ENCODE assay signal across 16 cellular contexts in the genomic region with DNA sequence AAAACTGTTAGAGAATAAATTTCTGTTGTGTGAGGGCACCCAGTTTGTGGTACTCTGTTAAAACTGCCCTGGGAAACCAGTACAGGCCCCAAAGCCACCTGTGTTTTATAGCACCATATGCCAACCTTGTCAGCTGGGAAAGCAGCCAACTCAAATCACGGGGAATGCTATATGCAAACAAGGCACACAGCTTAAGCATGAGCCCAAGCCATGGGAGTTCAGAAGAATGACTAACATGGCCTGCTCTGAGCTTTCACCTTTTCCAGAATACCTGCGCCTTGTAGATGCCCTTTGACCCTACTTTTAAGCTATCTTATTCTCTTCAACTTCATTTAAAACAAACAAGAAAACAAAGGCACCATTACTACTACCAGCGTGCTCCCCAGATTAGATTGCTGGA. TPM values are rescaled to one million over a fixed set of nuclear protein-coding genes. Genes with fewer than 3 reads are reported as not detected.
DNase-seq lines count a peak whose midpoint lies in the region; ATAC-seq and TF ChIP-seq lines count a peak whose summit lies in the region.
"Had no signal": no experiment of that assay in that cellular context is flagged by ENCODE, and none has a peak within 500 bp of the region (broad histone marks: within the 10 kb centered on the region; RNA-seq: fewer than 3 reads in every experiment).

No MANE protein-coding gene starts in this region.

- POLR2A ChIA-PET in PC-9 (lab: Charles Lee; ENCODE audit: unreplicated experiment), result interaction anchor here (0.7 kb wide), 1 partner anchor 269 kb away, joined by 7 read pairs; no protein-coding TSS in a partner anchor

- H3K9me3 ChIP-seq in PC-9 (ENCODE audit: insufficient read depth, low read depth) (no peaks in the 10 kb centered on the region; the same call in 1 of the 2 replicates), liver (ENCODE audit: control insufficient read depth in 4 of 4, low read length in 3 of 4) (no peaks in the 10 kb centered on the region), thyroid gland (no peaks in the 10 kb centered on the region), neural progenitor cell (ENCODE audit: low read depth) (no peaks in the 10 kb centered on the region)
- H3K9me3 ChIP-seq: BLaER1, upper lobe of left lung had no signal

- H4K20me1 ChIP-seq in PC-9 (ENCODE audit: insufficient read depth), result no peaks in the 10 kb centered on the region
- H4K20me1 ChIP-seq in neural progenitor cell (ENCODE audit: low read depth), result no peaks in the 10 kb centered on the region
- H4K20me1 ChIP-seq: BLaER1 had no signal

- WGBS in liver, result 38% methylated on average over 3 of the region's 3 CpGs
- 64 to 71% methylated on average over 3 of the region's 3 CpGs for WGBS in thyroid gland, 2 donors

- peak; percentile 53 for DNase-seq in DMS153 treated with DMSO at 0.1 percent for 48 hours (lab: John Stamatoyannopoulos, UW; ENCODE audit: unreplicated experiment)
- DNase-seq in NCI-H1694 (lab: John Stamatoyannopoulos, UW), result peak; percentile 91
- peak in 1 of 2 experiments; percentile 38 for DNase-seq in PC-9
- DNase-seq in thyroid gland, result no peak
- no peak for DNase-seq in activated T-cell treated with anti-CD3 and anti-CD28 coated beads, Interleukin-2, amount 50 U/mL, for 24 hours
- DNase-seq in neural progenitor cell (ENCODE audit: low spot score), result no peak
- DNase-seq: activated CD8-positive, alpha-beta memory T cell treated with anti-CD3 and anti-CD28 coated beads, Interleukin-2, amount 50 U/mL, for 4 hours; anterior cingulate cortex; endodermal cell; H7; hypothalamus had no signal

- H3K27ac ChIP-seq in PC-9 (peak overlapping the region; percentile 39; the same call in 1 of the 2 replicates), liver (ENCODE audit: low read depth in 1 of 2, low read length in 2 of 2) (no peak overlapping the region), thyroid gland (no peak overlapping the region), neural progenitor cell (no peak overlapping the region)
- H3K27ac ChIP-seq: BLaER1, KMS-11, upper lobe of left lung had no signal

- no peaks in the 10 kb centered on the region for H3K9me3 Mint-ChIP-seq in activated T-cell treated with anti-CD3 and anti-CD28 coated beads, Interleukin-2, amount 50 U/mL, for 24 hours
- H3K9me3 Mint-ChIP-seq in neural progenitor cell, result no peaks in the 10 kb centered on the region

- TF ChIP-seq POLR2A in thyroid gland (IDR thresholded peaks at IDR 0.05), result no peak

- no peak for ATAC-seq in GM21423 (IDR thresholded peaks at IDR 0.05; ENCODE audit: unreplicated experiment)

- no peak overlapping the region for H3K9ac ChIP-seq in liver (ENCODE audit: low read depth in 1 of 2, low read length in 2 of 2)
- H3K9ac ChIP-seq in neural progenitor cell, result no peak overlapping the region
- H3K9ac ChIP-seq: BLaER1, KMS-11 had no signal

- peak; percentile 19 to 34 for TF ChIP-seq RAD21 in liver (IDR thresholded peaks at IDR 0.05)

- peaks cover 32% of the 10 kb centered on the region for H3K4me1 ChIP-seq in PC-9 (replicated peaks; ENCODE audit: insufficient read depth)
- H3K4me1 ChIP-seq in liver (ENCODE audit: control insufficient read depth in 4 of 4, insufficient read depth in 4 of 4, low read length in 3 of 4), result peaks cover 7 to 19% (median 8%) of the 10 kb centered on the region in 4 donors
- peaks cover 0 to 2% of the 10 kb centered on the region in 2 donors for H3K4me1 ChIP-seq in thyroid gland
- peaks cover 5% of the 10 kb centered on the region for H3K4me1 ChIP-seq in neural progenitor cell

- H3K9me2 ChIP-seq in PC-9 (ENCODE audit: insufficient read depth), result no peaks in the 10 kb centered on the region

- peak overlapping the region; percentile 34; the same call in 1 of the 2 replicates for H3K4me2 ChIP-seq in PC-9
- no peak overlapping the region for H3K4me2 ChIP-seq in neural progenitor cell
- H3K4me2 ChIP-seq: BLaER1, KMS-11 had no signal

- peaks cover 25% of the 10 kb centered on the region for H3K4me1 Mint-ChIP-seq in activated T-cell treated with anti-CD3 and anti-CD28 coated beads, Interleukin-2, amount 50 U/mL, for 24 hours (ENCODE audit: low read depth)
- peaks cover 2% of the 10 kb centered on the region for H3K4me1 Mint-ChIP-seq in neural progenitor cell

- H3K36me3 Mint-ChIP-seq in activated T-cell treated with anti-CD3 and anti-CD28 coated beads, Interleukin-2, amount 50 U/mL, for 24 hours (ENCODE audit: low read depth), result no peaks in the 10 kb centered on the region
- no peaks in the 10 kb centered on the region for H3K36me3 Mint-ChIP-seq in neural progenitor cell

- BruUV-seq in PC-9 (replicated peaks; lab: Mats Ljungman, UMichigan), result no TSS peak

- H3K4me3 Mint-ChIP-seq in activated T-cell treated with anti-CD3 and anti-CD28 coated beads, Interleukin-2, amount 50 U/mL, for 24 hours, result no peak overlapping the region
- H3K4me3 Mint-ChIP-seq in neural progenitor cell, result no peak overlapping the region
- H3K4me3 Mint-ChIP-seq: endodermal cell had no signal

- H3K79me2 ChIP-seq in PC-9 (ENCODE audit: low read depth), result no peaks in the 10 kb centered on the region
- H3K79me2 ChIP-seq in neural progenitor cell (ENCODE audit: low read depth), result no peaks in the 10 kb centered on the region

- peaks cover 18% of the 10 kb centered on the region; the same call in 1 of the 2 replicates for H3F3A ChIP-seq in PC-9 (ENCODE audit: insufficient read depth, low read depth)
- no peaks in the 10 kb centered on the region for H3F3A ChIP-seq in neural progenitor cell (ENCODE audit: low read depth)

- no peak overlapping the region for H3K27ac Mint-ChIP-seq in activated T-cell treated with anti-CD3 and anti-CD28 coated beads, Interleukin-2, amount 50 U/mL, for 24 hours
- no peak overlapping the region for H3K27ac Mint-ChIP-seq in neural progenitor cell

- intact Hi-C loops in PC-9 (cut with micrococcal nuclease; ENCODE audit: unreplicated experiment) (no loop called here), thyroid gland (cut with DNase I) (no loop called here)

- CTCF ChIA-PET in PC-9 (lab: Charles Lee), result no interaction called here

- no peak overlapping the region for H2AFZ ChIP-seq in PC-9
- H2AFZ ChIP-seq in neural progenitor cell (replicated peaks), result no peak overlapping the region

- no peak for TF ChIP-seq CTCF in PC-9 (conservative IDR thresholded peaks at IDR 0.05)
- no peak for TF ChIP-seq CTCF in liver (IDR thresholded peaks at IDR 0.05; ENCODE audit: low read depth, low read length, missing input control)
- TF ChIP-seq CTCF in thyroid gland (IDR thresholded peaks at IDR 0.05), result no peak
- no peak for TF ChIP-seq CTCF in neural progenitor cell (IDR thresholded peaks at IDR 0.05)

- peaks cover 2% of the 10 kb centered on the region for H3K27me3 Mint-ChIP-seq in activated T-cell treated with anti-CD3 and anti-CD28 coated beads, Interleukin-2, amount 50 U/mL, for 24 hours
- H3K27me3 Mint-ChIP-seq in neural progenitor cell (ENCODE audit: insufficient read depth, low read depth), result no peaks in the 10 kb centered on the region

- H3K4me3 ChIP-seq in PC-9 (no peak overlapping the region), liver (ENCODE audit: low read depth in 1 of 3, low read length in 3 of 3) (no peak overlapping the region), thyroid gland (replicated peaks in 1 of 3) (no peak overlapping the region), neural progenitor cell (no peak overlapping the region)
- H3K4me3 ChIP-seq: BLaER1, upper lobe of left lung had no signal

- H3K27me3 ChIP-seq in PC-9 (ENCODE audit: insufficient read depth, low read depth) (no peaks in the 10 kb centered on the region), liver (ENCODE audit: control insufficient read depth in 4 of 4, insufficient read depth in 4 of 4, low read length in 3 of 4) (no peaks in the 10 kb centered on the region), thyroid gland (no peaks in the 10 kb centered on the region), neural progenitor cell (no peaks in the 10 kb centered on the region)
- H3K27me3 ChIP-seq: BLaER1, upper lobe of left lung had no signal

- H3K36me3 ChIP-seq in PC-9 (ENCODE audit: low read depth) (no peaks in the 10 kb centered on the region), liver (ENCODE audit: control insufficient read depth in 4 of 4, insufficient read depth in 3 of 4, low read depth in 1 of 4, low read length in 3 of 4) (no peaks in the 10 kb centered on the region), thyroid gland (no peaks in the 10 kb centered on the region), neural progenitor cell (no peaks in the 10 kb centered on the region)
- H3K36me3 ChIP-seq: BLaER1, upper lobe of left lung had no signal

TF ChIP-seq in liver, 16 proteins besides CTCF, POLR2A, EP300 and RAD21 (continues in another document):
- TF ChIP-seq FOXA1 (IDR thresholded peaks at IDR 0.05) (peak; percentile 37), HNF4A (conservative IDR thresholded peaks at IDR 0.05) (peak; percentile 32 to 63), RXRA (IDR thresholded peaks at IDR 0.05) (peak; percentile 76 to 87), SP1 (IDR thresholded peaks at IDR 0.05) (peak; percentile 43), JUND (IDR thresholded peaks at IDR 0.05) (peak in 1 of 2 donors; percentile 33), FOXA2 (IDR thresholded peaks at IDR 0.05) (peak; percentile 45)
- TF ChIP-seq, protein P1, sequence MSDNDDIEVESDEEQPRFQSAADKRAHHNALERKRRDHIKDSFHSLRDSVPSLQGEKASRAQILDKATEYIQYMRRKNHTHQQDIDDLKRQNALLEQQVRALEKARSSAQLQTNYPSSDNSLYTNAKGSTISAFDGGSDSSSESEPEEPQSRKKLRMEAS (IDR thresholded peaks at IDR 0.05), result peak; percentile 50

RNA-seq across cellular contexts. Expression of a gene that starts 5.5 kb away (rescaled TPM):
- total RNA-seq in PC-9 (2021) (26.4 and 52.5 TPM in 2 replicates), liver (100 to 1,000 TPM in 1 of 2 donors, 10 to 100 TPM in 1; 45.6 to 116 TPM), thyroid gland (10 to 100 TPM; 22.7 to 36.1 (median 30.2) TPM), neural progenitor cell (ENCODE audit: low replicate concordance) (83.3 and 87.8 TPM in 2 replicates)
- 10 to 100 TPM; 52.4 to 75.4 TPM for polyA plus RNA-seq in liver

Comparison
In these comparisons a context has a peak if more than half of its experiments do, and no peak if none do; other contexts are left out.
1. DNase-seq: peak in DMS153 treated with DMSO at 0.1 percent for 48 hours (single experiment) and NCI-H1694 (single experiment); none in thyroid gland (0 of 2), activated T-cell treated with anti-CD3 and anti-CD28 coated beads, Interleukin-2, amount 50 U/mL, for 24 hours (single experiment) and neural progenitor cell (single experiment).